In the genomic region with DNA sequence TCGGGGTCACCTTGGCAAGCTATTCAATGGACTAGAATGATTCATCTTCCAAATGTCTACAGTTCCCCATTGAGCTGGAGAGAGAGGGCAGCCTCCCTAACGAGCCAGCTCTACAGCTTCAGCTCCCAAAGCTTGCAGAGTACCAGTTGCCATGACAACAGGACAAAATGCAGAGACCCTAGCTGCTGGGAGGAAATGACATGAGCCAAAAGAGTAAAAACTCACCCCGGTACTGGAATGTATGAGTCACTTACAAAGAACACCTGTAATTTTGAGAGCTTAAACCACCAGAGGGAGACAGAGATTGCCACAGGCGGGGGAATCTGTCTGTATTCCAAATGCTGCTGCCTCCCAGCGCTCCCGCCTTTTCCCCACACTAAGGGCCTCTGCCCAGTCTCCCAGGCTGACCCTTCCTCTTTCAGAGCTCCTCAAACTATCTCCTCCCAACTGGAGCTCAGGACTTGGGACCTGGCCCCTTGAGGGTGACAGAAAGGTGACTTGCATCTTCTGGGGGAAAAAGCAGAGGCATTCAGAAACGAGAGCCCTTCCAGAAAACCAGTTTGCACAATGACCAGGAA, we compare ENCODE assay signal across 1 cellular context.
TF ChIP-seq lines count a peak whose summit lies in the region.

No MANE protein-coding gene starts in this region.

TF ChIP-seq in GM12878, 131 proteins besides CTCF, POLR2A, EP300 and RAD21 (continued from another document):
- TF ChIP-seq, protein P1, sequence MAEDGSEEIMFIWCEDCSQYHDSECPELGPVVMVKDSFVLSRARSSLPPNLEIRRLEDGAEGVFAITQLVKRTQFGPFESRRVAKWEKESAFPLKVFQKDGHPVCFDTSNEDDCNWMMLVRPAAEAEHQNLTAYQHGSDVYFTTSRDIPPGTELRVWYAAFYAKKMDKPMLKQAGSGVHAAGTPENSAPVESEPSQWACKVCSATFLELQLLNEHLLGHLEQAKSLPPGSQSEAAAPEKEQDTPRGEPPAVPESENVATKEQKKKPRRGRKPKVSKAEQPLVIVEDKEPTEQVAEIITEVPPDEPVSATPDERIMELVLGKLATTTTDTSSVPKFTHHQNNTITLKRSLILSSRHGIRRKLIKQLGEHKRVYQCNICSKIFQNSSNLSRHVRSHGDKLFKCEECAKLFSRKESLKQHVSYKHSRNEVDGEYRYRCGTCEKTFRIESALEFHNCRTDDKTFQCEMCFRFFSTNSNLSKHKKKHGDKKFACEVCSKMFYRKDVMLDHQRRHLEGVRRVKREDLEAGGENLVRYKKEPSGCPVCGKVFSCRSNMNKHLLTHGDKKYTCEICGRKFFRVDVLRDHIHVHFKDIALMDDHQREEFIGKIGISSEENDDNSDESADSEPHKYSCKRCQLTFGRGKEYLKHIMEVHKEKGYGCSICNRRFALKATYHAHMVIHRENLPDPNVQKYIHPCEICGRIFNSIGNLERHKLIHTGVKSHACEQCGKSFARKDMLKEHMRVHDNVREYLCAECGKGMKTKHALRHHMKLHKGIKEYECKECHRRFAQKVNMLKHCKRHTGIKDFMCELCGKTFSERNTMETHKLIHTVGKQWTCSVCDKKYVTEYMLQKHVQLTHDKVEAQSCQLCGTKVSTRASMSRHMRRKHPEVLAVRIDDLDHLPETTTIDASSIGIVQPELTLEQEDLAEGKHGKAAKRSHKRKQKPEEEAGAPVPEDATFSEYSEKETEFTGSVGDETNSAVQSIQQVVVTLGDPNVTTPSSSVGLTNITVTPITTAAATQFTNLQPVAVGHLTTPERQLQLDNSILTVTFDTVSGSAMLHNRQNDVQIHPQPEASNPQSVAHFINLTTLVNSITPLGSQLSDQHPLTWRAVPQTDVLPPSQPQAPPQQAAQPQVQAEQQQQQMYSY (CRISPR knock-in tag; IDR thresholded peaks at IDR 0.05), result no peak
- TF ChIP-seq HDGF (IDR thresholded peaks at IDR 0.05), result no peak
- TF ChIP-seq PAX8 (IDR thresholded peaks at IDR 0.05), result no peak
